Comparison of ENCODE assay signal across 15 cellular contexts in genomic region chr1:207965602-207966387, GRCh38. TPM values are rescaled to one million over a fixed set of nuclear protein-coding genes. Genes with fewer than 3 reads are reported as not detected.
A peak's percentile ranks its signal among the peaks of the same experiment; 100 is the strongest.
DNase-seq lines count a peak whose midpoint lies in the region; ATAC-seq and TF ChIP-seq lines count a peak whose summit lies in the region.
"Had no signal": no experiment of that assay in that cellular context is flagged by ENCODE, and none has a peak within 500 bp of the region (broad histone marks: within the 10 kb centered on the region; RNA-seq: fewer than 3 reads in every experiment).

No MANE protein-coding gene starts in this region.

- no peaks in the 10 kb centered on the region for H3F3A ChIP-seq in GM23338 (replicated peaks; ENCODE audit: low read depth)

- H3K27me3 ChIP-seq in GM23338 (ENCODE audit: insufficient read depth) (peaks cover 33% of the 10 kb centered on the region), adrenal gland (no peaks in the 10 kb centered on the region)

- no peaks in the 10 kb centered on the region for H4K20me1 ChIP-seq in GM23338 (replicated peaks; ENCODE audit: insufficient read depth)

- no peak overlapping the region for H3K4me3 Mint-ChIP-seq in GM23338

- no peak overlapping the region for H3K27ac ChIP-seq in GM23338 (ENCODE audit: low read depth)
- peak overlapping the region in 2 of 5 donors; percentile 65 to 89 for H3K27ac ChIP-seq in adrenal gland

- H3K4me1 ChIP-seq in GM23338 (ENCODE audit: insufficient read depth) (peaks cover 17% of the 10 kb centered on the region; the same call in 1 of the 2 replicates), adrenal gland (replicated peaks in 1 of 2) (peaks cover 11 to 37% of the 10 kb centered on the region in 2 donors)

- no peaks in the 10 kb centered on the region for H3K9me3 Mint-ChIP-seq in GM23338
- H3K9me3 Mint-ChIP-seq: IgD-negative memory B cell had no signal

- TF ChIP-seq POLR2A in adrenal gland (IDR thresholded peaks at IDR 0.05): no peak

- no peaks in the 10 kb centered on the region for H3K36me3 Mint-ChIP-seq in GM23338 (ENCODE audit: low read depth)
- H3K36me3 Mint-ChIP-seq: IgD-negative memory B cell had no signal

- no peak for TF ChIP-seq CTCF in GM23338 (conservative IDR thresholded peaks at IDR 0.05; ENCODE audit: low read depth in 2 of 2)
- no peak for TF ChIP-seq CTCF in adrenal gland (IDR thresholded peaks at IDR 0.05)

- peaks cover 22% of the 10 kb centered on the region for H3K27me3 Mint-ChIP-seq in GM23338 (ENCODE audit: insufficient read depth, low read depth, poor library complexity)

- H3K27ac Mint-ChIP-seq in GM23338: no peak overlapping the region
- H3K27ac Mint-ChIP-seq: IgD-negative memory B cell had no signal

- DNase-seq in NCI-H748 (lab: John Stamatoyannopoulos, UW; ENCODE audit: unreplicated experiment) (peak; percentile 4), NCI-H748 treated with DMSO at 0.1 percent for 48 hours (lab: John Stamatoyannopoulos, UW) (no peak), GM23338 (ENCODE audit: low spot score) (peak; percentile 13), adrenal gland (peak in 6 of 7 donors; percentile 75 to 85 (median 84)), retina (peak; percentile 35), LoVo (ENCODE audit: low spot score) (no peak), superior temporal gyrus (ENCODE audit: extremely low spot score) (no peak)
- DNase-seq: DMS79, GF-D8, NCI-H1436, NCI-H446, SHP77 treated with DMSO at 0.1 percent for 48 hours had no signal

- H3K4me3 ChIP-seq in GM23338: no peak overlapping the region
- no peak overlapping the region for H3K4me3 ChIP-seq in adrenal gland

- no peak overlapping the region for H2AFZ ChIP-seq in GM23338

- no peak overlapping the region for H3K4me2 ChIP-seq in GM23338

- H3K4me1 Mint-ChIP-seq in GM23338: peaks cover 17% of the 10 kb centered on the region

- WGBS in adrenal gland, 4 donors: 37 to 45% (median 40%) methylated on average over 9 of the region's 9 CpGs

- H3K36me3 ChIP-seq in GM23338 (ENCODE audit: insufficient read depth) (no peaks in the 10 kb centered on the region), adrenal gland (replicated peaks in 1 of 2) (no peaks in the 10 kb centered on the region)

- H3K9me3 ChIP-seq in adrenal gland (replicated peaks in 1 of 3): no peaks in the 10 kb centered on the region

- no peaks in the 10 kb centered on the region for H3K79me2 ChIP-seq in GM23338 (replicated peaks; ENCODE audit: insufficient read depth)

- ATAC-seq in GM23338: no peak
- ATAC-seq in HG03571 (IDR thresholded peaks at IDR 0.05; ENCODE audit: unreplicated experiment): no peak

- intact Hi-C loops in adrenal gland (cut with DNase I): loop anchor here in 1 of 2 donors (10.0 kb wide), 1 partner anchor 131 kb away; no protein-coding TSS in a partner anchor

- no peaks in the 10 kb centered on the region for H3K9me2 ChIP-seq in GM23338 (ENCODE audit: insufficient read depth)

TF ChIP-seq in GM23338, 12 proteins besides CTCF, POLR2A, EP300 and RAD21 (continues in another document):
- TF ChIP-seq ETS1 (IDR thresholded peaks at IDR 0.05) (no peak), CREB1 (CRISPR knock-in tag; IDR thresholded peaks at IDR 0.05; ENCODE audit: low read depth) (no peak), REST (IDR thresholded peaks at IDR 0.05; ENCODE audit: unreplicated experiment) (no peak), EZH2phosphoT487 (IDR thresholded peaks at IDR 0.05; ENCODE audit: unreplicated experiment) (no peak), ZNF331 (CRISPR knock-in tag; IDR thresholded peaks at IDR 0.05; ENCODE audit: low read depth) (no peak), EZH2 (IDR thresholded peaks at IDR 0.05; ENCODE audit: low read depth, unreplicated experiment) (no peak)

RNA-seq across cellular contexts. Expression of gene CD34, which starts 54.9 kb away (rescaled TPM):
- 0.07 and 0.23 TPM in 2 replicates for total RNA-seq in GM23338 (2014; rRNA removed; shearing (Covaris generic))
- polyA plus RNA-seq in GM23338 (2016; fragmentation: Nextera tagmentation; extraction: Ambion mirVana) (0.09 and 0.18 TPM in 2 replicates), adrenal gland (10 to 100 TPM; 13.9 to 43.7 (median 26.3) TPM)
- 10 to 100 TPM; 18.8 to 48.6 (median 30.7) TPM for total RNA-seq in adrenal gland
- total RNA-seq: HT-29 had no signal
- polyA plus RNA-seq: IgD-negative memory B cell had no signal

Comparison
In these comparisons a context has a peak if more than half of its experiments do, and no peak if none do; other contexts are left out.
1. DNase-seq: peak in NCI-H748 (single experiment), GM23338 (single experiment), adrenal gland (6 of 7) and retina (single experiment); none in NCI-H748 treated with DMSO at 0.1 percent for 48 hours (single experiment), LoVo (single experiment) and superior temporal gyrus (single experiment).
2. RNA of gene CD34, which starts 54.9 kb away (total RNA-seq): 18.8 to 48.6 TPM in adrenal gland; 0.07 to 0.23 TPM in GM23338; every median in the first group is over 10 times any median in the second.